In genomic region chr16:57834936-57835335, GRCh38 we compare ENCODE assay signal across 16 cellular contexts. TPM values are rescaled to one million over a fixed set of nuclear protein-coding genes. Genes with fewer than 3 reads are reported as not detected.
DNase-seq lines count a peak whose midpoint lies in the region; ATAC-seq, FAIRE-seq and TF ChIP-seq lines count a peak whose summit lies in the region.
"Had no signal": no experiment of that assay in that cellular context is flagged by ENCODE, and none has a peak within 500 bp of the region (broad histone marks: within the 10 kb centered on the region; RNA-seq: fewer than 3 reads in every experiment).

No MANE protein-coding gene starts in this region.

- no peak for TF ChIP-seq POLR2A in H54 (IDR thresholded peaks at IDR 0.05; ENCODE audit: low read depth, low read length)

- peak; percentile 88 for ATAC-seq in esophagus mucosa
- ATAC-seq in GM21447 (IDR thresholded peaks at IDR 0.05; ENCODE audit: unreplicated experiment) = no peak
- ATAC-seq: heart right ventricle; left ventricle myocardium superior; stimulated activated naive CD8-positive, alpha-beta T cell treated with anti-CD3 and anti-CD28 coated beads, Interleukin-15, Interleukin-2, amounts not matched to agents 100 U/mL and 50 U/mL, for 24 hours had no signal

- DNase-seq in H54 (ENCODE audit: insufficient read length, low spot score) = peak; percentile 65
- peak; percentile 59 for DNase-seq in RPMI7951 (ENCODE audit: low read depth)
- peak; percentile 48 for DNase-seq in putamen (ENCODE audit: low spot score)
- DNase-seq in stimulated activated CD4-positive, alpha-beta T cell treated with anti-CD3 and anti-CD28 coated beads, Interleukin-4, amount 100 ng/mL, for 4 hours = no peak
- no peak for DNase-seq in activated CD4-positive, alpha-beta memory T cell treated with anti-CD3 and anti-CD28 coated beads, Interleukin-2, amount 10 ng/mL, durations not matched to agents 7 days and 5 days
- DNase-seq: activated effector memory CD4-positive, alpha-beta T cell treated with anti-CD3 and anti-CD28 coated beads, Interleukin-2, amount 50 U/mL, for 16 hours; heart right ventricle; left ventricle myocardium superior; MV-4-11; NCI-H510A treated with DMSO at 0.1 percent for 48 hours; RPMI8226; stimulated activated naive CD8-positive, alpha-beta T cell treated with anti-CD3 and anti-CD28 coated beads, Interleukin-15, Interleukin-2, amounts not matched to agents 100 U/mL and 50 U/mL, for 24 hours; T-helper 9 cell had no signal

- CTCF ChIA-PET in activated CD4-positive, alpha-beta memory T cell treated with anti-CD3 and anti-CD28 coated beads, Interleukin-2, amount 10 ng/mL, durations not matched to agents 7 days and 5 days (lab: Charles Lee) = no interaction called here

- POLR2A ChIA-PET in activated CD4-positive, alpha-beta memory T cell treated with anti-CD3 and anti-CD28 coated beads, Interleukin-2, amount 10 ng/mL, durations not matched to agents 7 days and 5 days (lab: Charles Lee) = no interaction called here

- no peaks in the 10 kb centered on the region for H3K4me1 Mint-ChIP-seq in activated CD4-positive, alpha-beta memory T cell treated with anti-CD3 and anti-CD28 coated beads, Interleukin-2, amount 10 ng/mL, durations not matched to agents 7 days and 5 days

- H3K27ac Mint-ChIP-seq in activated CD4-positive, alpha-beta memory T cell treated with anti-CD3 and anti-CD28 coated beads, Interleukin-2, amount 10 ng/mL, durations not matched to agents 7 days and 5 days = no peak overlapping the region
- H3K27ac Mint-ChIP-seq: nephron had no signal

- H3K9me3 Mint-ChIP-seq in activated CD4-positive, alpha-beta memory T cell treated with anti-CD3 and anti-CD28 coated beads, Interleukin-2, amount 10 ng/mL, durations not matched to agents 7 days and 5 days = no peaks in the 10 kb centered on the region
- H3K9me3 Mint-ChIP-seq: nephron had no signal

- peak; percentile 57 for FAIRE-seq in H54 (lab: Jason Lieb, UNC)

- H3K4me3 Mint-ChIP-seq in activated CD4-positive, alpha-beta memory T cell treated with anti-CD3 and anti-CD28 coated beads, Interleukin-2, amount 10 ng/mL, durations not matched to agents 7 days and 5 days = no peak overlapping the region
- H3K4me3 Mint-ChIP-seq: nephron had no signal

- no peaks in the 10 kb centered on the region for H3K36me3 Mint-ChIP-seq in activated CD4-positive, alpha-beta memory T cell treated with anti-CD3 and anti-CD28 coated beads, Interleukin-2, amount 10 ng/mL, durations not matched to agents 7 days and 5 days (ENCODE audit: low read depth)

- H3K27me3 Mint-ChIP-seq in activated CD4-positive, alpha-beta memory T cell treated with anti-CD3 and anti-CD28 coated beads, Interleukin-2, amount 10 ng/mL, durations not matched to agents 7 days and 5 days = peaks cover 7% of the 10 kb centered on the region

RNA-seq across cellular contexts. Expression of gene KIFC3, which starts 32.6 kb away (rescaled TPM):
- total RNA-seq in RPMI7951 (2014; rRNA removed; shearing (Covaris generic)) = 49.3 and 58.5 TPM in 2 replicates
- 20.6 TPM for total RNA-seq in esophagus mucosa
- total RNA-seq in activated CD4-positive, alpha-beta memory T cell treated with anti-CD3 and anti-CD28 coated beads, Interleukin-2, amount 10 ng/mL, durations not matched to agents 7 days and 5 days = not detected

Comparison
In these comparisons a context has a peak if more than half of its experiments do, and no peak if none do; other contexts are left out.
1. DNase-seq: peak in H54 (single experiment), RPMI7951 (single experiment) and putamen (single experiment); none in stimulated activated CD4-positive, alpha-beta T cell treated with anti-CD3 and anti-CD28 coated beads, Interleukin-4, amount 100 ng/mL, for 4 hours (0 of 2) and activated CD4-positive, alpha-beta memory T cell treated with anti-CD3 and anti-CD28 coated beads, Interleukin-2, amount 10 ng/mL, durations not matched to agents 7 days and 5 days (single experiment).
2. RNA of gene KIFC3, which starts 32.6 kb away (total RNA-seq): 49.3 to 58.5 TPM in RPMI7951 and 20.6 TPM in esophagus mucosa (single experiment); not detected in activated CD4-positive, alpha-beta memory T cell treated with anti-CD3 and anti-CD28 coated beads, Interleukin-2, amount 10 ng/mL, durations not matched to agents 7 days and 5 days; every median in the first group is over 10 times any median in the second.